Comparison of ENCODE assay signal across 21 cellular contexts in genomic region chr20:37868998-37869861, GRCh38. TPM values are rescaled to one million over a fixed set of nuclear protein-coding genes. Genes with fewer than 3 reads are reported as not detected.
A peak's percentile ranks its signal among the peaks of the same experiment; 100 is the strongest.
DNase-seq lines count a peak whose midpoint lies in the region; ATAC-seq and TF ChIP-seq lines count a peak whose summit lies in the region.
"Had no signal": no experiment of that assay in that cellular context is flagged by ENCODE, and none has a peak within 500 bp of the region (broad histone marks: within the 10 kb centered on the region; RNA-seq: fewer than 3 reads in every experiment).

No MANE protein-coding gene starts in this region.

- ATAC-seq in GM19452 (IDR thresholded peaks at IDR 0.05; ENCODE audit: unreplicated experiment): no peak
- no peak for ATAC-seq in right cardiac atrium
- ATAC-seq in HG02852 (IDR thresholded peaks at IDR 0.05; ENCODE audit: unreplicated experiment): no peak
- ATAC-seq: activated naive CD4-positive, alpha-beta T cell treated with anti-CD3 and anti-CD28 coated beads, Interleukin-2, amount 50 U/mL, for 72 hours had no signal

- no peaks in the 10 kb centered on the region for H3K79me2 ChIP-seq in neural progenitor cell (ENCODE audit: low read depth)

- no peak for TF ChIP-seq EP300 in tibial nerve (IDR thresholded peaks at IDR 0.05)

- 60% methylated on average over 8 of the region's 8 CpGs for WGBS in HUES64
- WGBS in tibial nerve, 2 donors: 63 to 66% methylated on average over 8 of the region's 8 CpGs
- 82% methylated on average over 8 of the region's 8 CpGs for WGBS in right cardiac atrium

- H3K4me1 ChIP-seq in HUES64 (ENCODE audit: insufficient read depth, low read length) (peaks cover 10% of the 10 kb centered on the region), neural progenitor cell (peaks cover 20% of the 10 kb centered on the region), tibial nerve (no peaks in the 10 kb centered on the region), right cardiac atrium (ENCODE audit: control insufficient read depth, insufficient read depth, low read length) (no peaks in the 10 kb centered on the region)

- H3K9ac ChIP-seq in HUES64 (ENCODE audit: low read depth, low read length) (no peak overlapping the region), neural progenitor cell (no peak overlapping the region)

- no peak overlapping the region for H2AFZ ChIP-seq in neural progenitor cell (replicated peaks)

- H3K27me3 ChIP-seq in HUES64 (ENCODE audit: insufficient read depth, low read length) (no peaks in the 10 kb centered on the region), neural progenitor cell (no peaks in the 10 kb centered on the region), tibial nerve (no peaks in the 10 kb centered on the region), right cardiac atrium (ENCODE audit: control insufficient read depth, insufficient read depth) (no peaks in the 10 kb centered on the region)
- H3K27me3 ChIP-seq: brain microvascular endothelial cell, esophagus muscularis mucosa had no signal

- H3K4me3 ChIP-seq in HUES64 (ENCODE audit: low read length) (no peak overlapping the region), neural progenitor cell (no peak overlapping the region), tibial nerve (no peak overlapping the region), right cardiac atrium (ENCODE audit: low read length) (no peak overlapping the region)
- H3K4me3 ChIP-seq: esophagus muscularis mucosa, skin epidermis had no signal

- H3K4me2 ChIP-seq in neural progenitor cell: peak overlapping the region; percentile 18

- peak; percentile 51 for DNase-seq in GM13977 (ENCODE audit: low spot score)
- peak; percentile 21 for DNase-seq in neural progenitor cell (ENCODE audit: low spot score)
- no peak for DNase-seq in tibial nerve (ENCODE audit: low spot score in 2 of 2)
- no peak for DNase-seq in right cardiac atrium
- DNase-seq: activated CD4-positive, alpha-beta T cell treated with anti-CD3 and anti-CD28 coated beads for 4 hours; activated CD8-positive, alpha-beta memory T cell treated with anti-CD3 and anti-CD28 coated beads, Interleukin-2, amount 50 U/mL, for 4 hours; brain microvascular endothelial cell; DMS 273 treated with DMSO at 0.1 percent for 48 hours; MM.1S; nucleus accumbens; T-helper 9 cell; trophoblast cell had no signal

- TF ChIP-seq CTCF in GM13977 (IDR thresholded peaks at IDR 0.05; ENCODE audit: extremely low read depth, insufficient read depth, missing control alignments): no peak
- TF ChIP-seq CTCF in neural progenitor cell (IDR thresholded peaks at IDR 0.05): no peak
- no peak for TF ChIP-seq CTCF in tibial nerve (IDR thresholded peaks at IDR 0.05)

- H3K4me1 Mint-ChIP-seq in dendritic cell treated with granulocyte-macrophage colony-stimulating factor and Interleukin-4, amounts not matched to agents 40 ng/mL and 50 ng/mL, for 4 days (ENCODE audit: low read depth): peaks cover 20% of the 10 kb centered on the region
- peaks cover 52% of the 10 kb centered on the region for H3K4me1 Mint-ChIP-seq in neural progenitor cell

- H3K27ac ChIP-seq in HUES64 (ENCODE audit: low read depth, low read length) (peak overlapping the region; percentile 64), neural progenitor cell (peak overlapping the region; percentile 56), tibial nerve (no peak overlapping the region), right cardiac atrium (ENCODE audit: low read length) (no peak overlapping the region)
- H3K27ac ChIP-seq: brain microvascular endothelial cell, skin epidermis had no signal

- H4K20me1 ChIP-seq in neural progenitor cell (ENCODE audit: low read depth): no peaks in the 10 kb centered on the region

- no peaks in the 10 kb centered on the region for H3K9me3 Mint-ChIP-seq in dendritic cell treated with granulocyte-macrophage colony-stimulating factor and Interleukin-4, amounts not matched to agents 40 ng/mL and 50 ng/mL, for 4 days
- no peaks in the 10 kb centered on the region for H3K9me3 Mint-ChIP-seq in neural progenitor cell
- H3K9me3 Mint-ChIP-seq: activated naive CD4-positive, alpha-beta T cell treated with anti-CD3 and anti-CD28 coated beads, Interleukin-2, amount 50 U/mL, for 72 hours; mesothelial cell of epicardium had no signal

- peaks cover 82% of the 10 kb centered on the region for H3K36me3 Mint-ChIP-seq in dendritic cell treated with granulocyte-macrophage colony-stimulating factor and Interleukin-4, amounts not matched to agents 40 ng/mL and 50 ng/mL, for 4 days (ENCODE audit: low read depth)
- peaks cover 18% of the 10 kb centered on the region for H3K36me3 Mint-ChIP-seq in neural progenitor cell

- intact Hi-C loops in dendritic cell treated with granulocyte-macrophage colony-stimulating factor and Interleukin-4, amounts not matched to agents 40 ng/mL and 50 ng/mL, for 4 days (cut with micrococcal nuclease): no loop called here
- intact Hi-C loops in right cardiac atrium (cut with DNase I): no loop called here

- peaks cover 16% of the 10 kb centered on the region for H3F3A ChIP-seq in neural progenitor cell (ENCODE audit: low read depth)

- TF ChIP-seq POLR2A in tibial nerve (IDR thresholded peaks at IDR 0.05): no peak

- no peak overlapping the region for H3K4me3 Mint-ChIP-seq in dendritic cell treated with granulocyte-macrophage colony-stimulating factor and Interleukin-4, amounts not matched to agents 40 ng/mL and 50 ng/mL, for 4 days
- peak overlapping the region; percentile 21 for H3K4me3 Mint-ChIP-seq in neural progenitor cell
- H3K4me3 Mint-ChIP-seq: mesothelial cell of epicardium had no signal

- in situ Hi-C loops in GM13977 (cut with MboI; ENCODE audit: low pct_unique_long_range_greater_than_20kb, low sequenced_read_pairs, unreplicated experiment): no loop called here

- H3K36me3 ChIP-seq in HUES64 (ENCODE audit: insufficient read depth, low read length) (peaks cover 4% of the 10 kb centered on the region; the same call in 1 of the 2 replicates), neural progenitor cell (no peaks in the 10 kb centered on the region), tibial nerve (peaks cover 0 to 99% (median 0%) of the 10 kb centered on the region in 3 donors)
- H3K36me3 ChIP-seq: brain microvascular endothelial cell had no signal

- no peaks in the 10 kb centered on the region for H3K9me3 ChIP-seq in HUES64 (ENCODE audit: insufficient read depth, low read depth, low read length)
- H3K9me3 ChIP-seq in neural progenitor cell (ENCODE audit: low read depth): no peaks in the 10 kb centered on the region
- H3K9me3 ChIP-seq in tibial nerve: no peaks in the 10 kb centered on the region
- H3K9me3 ChIP-seq in right cardiac atrium (ENCODE audit: control insufficient read depth, low read length): no peaks in the 10 kb centered on the region
- H3K9me3 ChIP-seq: esophagus muscularis mucosa had no signal

- H3K27me3 Mint-ChIP-seq in dendritic cell treated with granulocyte-macrophage colony-stimulating factor and Interleukin-4, amounts not matched to agents 40 ng/mL and 50 ng/mL, for 4 days: no peaks in the 10 kb centered on the region
- peaks cover 4% of the 10 kb centered on the region for H3K27me3 Mint-ChIP-seq in neural progenitor cell (ENCODE audit: insufficient read depth, low read depth)

- peak overlapping the region; percentile 0 for H3K27ac Mint-ChIP-seq in dendritic cell treated with granulocyte-macrophage colony-stimulating factor and Interleukin-4, amounts not matched to agents 40 ng/mL and 50 ng/mL, for 4 days
- peak overlapping the region; percentile 76 for H3K27ac Mint-ChIP-seq in neural progenitor cell
- H3K27ac Mint-ChIP-seq: mesothelial cell of epicardium had no signal

RNA-seq across cellular contexts. Expression of gene VSTM2L, which starts 33.7 kb away (rescaled TPM):
- 3.1 TPM for polyA plus RNA-seq in HUES64 (2013, experiment 1 of 2)
- 5.7 TPM for polyA plus RNA-seq in HUES64 (2013, experiment 2 of 2)
- total RNA-seq in neural progenitor cell (ENCODE audit: low replicate concordance) (2.9 and 13.8 TPM in 2 replicates), tibial nerve (under 1 TPM in 1 of 4 donors, not detected in 3; 0.44 TPM), right cardiac atrium (100 to 1,000 TPM; 120 to 164 (median 143) TPM)
- 122 TPM for polyA plus RNA-seq in right cardiac atrium
- total RNA-seq: dermis microvascular lymphatic vessel endothelial cell had no signal

Comparison
In these comparisons a context has a peak if more than half of its experiments do, and no peak if none do; other contexts are left out.
1. DNase-seq: peak in GM13977 (single experiment) and neural progenitor cell (single experiment); none in tibial nerve (0 of 2) and right cardiac atrium (0 of 3).
2. H3K27ac ChIP-seq: peak in HUES64 (single experiment) and neural progenitor cell (single experiment); none in tibial nerve (0 of 4) and right cardiac atrium (single experiment).